In genomic region chr3:105473521-105474223, GRCh38 we compare ENCODE assay signal across 9 cellular contexts.
DNase-seq lines count a peak whose midpoint lies in the region; ATAC-seq, FAIRE-seq and TF ChIP-seq lines count a peak whose summit lies in the region.
"Had no signal": no experiment of that assay in that cellular context is flagged by ENCODE, and none has a peak within 500 bp of the region (broad histone marks: within the 10 kb centered on the region; RNA-seq: fewer than 3 reads in every experiment).

No MANE protein-coding gene starts in this region.

- H3K27me3 ChIP-seq in H9 (ENCODE audit: insufficient read depth, low read length), result no peaks in the 10 kb centered on the region
- no peaks in the 10 kb centered on the region for H3K27me3 ChIP-seq in RWPE2 (ENCODE audit: insufficient read depth, poor library complexity, severe bottlenecking)
- H3K27me3 ChIP-seq in lung (ENCODE audit: control insufficient read depth, insufficient read depth), result no peaks in the 10 kb centered on the region
- no peaks in the 10 kb centered on the region for H3K27me3 ChIP-seq in adrenal gland

- ATAC-seq in RWPE2 (ENCODE audit: low read depth) (peak; percentile 79), lung (ENCODE audit: insufficient read depth, low FRiP score) (peak; percentile 62)

- no peak overlapping the region for H3K4ac ChIP-seq in H9 (ENCODE audit: low read depth, low read length)

- no peak overlapping the region for H4K5ac ChIP-seq in H9 (ENCODE audit: insufficient read length, low read depth, low read length)

- no peak overlapping the region for H4K91ac ChIP-seq in H9 (ENCODE audit: insufficient read length, low read depth, low read length)

- peak overlapping the region in 2 of 3 experiments; percentile 3 to 9; a peak in 3 of 7 replicates for H3K27ac Mint-ChIP-seq in H9

- H3K56ac ChIP-seq in H9 (ENCODE audit: insufficient read length, low read depth, low read length), result no peak overlapping the region

- H3T11ph ChIP-seq in H9 (ENCODE audit: low read length), result no peak overlapping the region

- H3K4me2 ChIP-seq in H9 (ENCODE audit: insufficient read depth, insufficient read length, low read length), result no peak overlapping the region

- no peak overlapping the region for H2AK5ac ChIP-seq in H9 (ENCODE audit: insufficient read length, low read length)

- H3K14ac ChIP-seq in H9 (ENCODE audit: insufficient read depth, low read length), result no peak overlapping the region

- no peaks in the 10 kb centered on the region for H4K20me1 ChIP-seq in H9 (ENCODE audit: control insufficient read depth, insufficient read depth, insufficient read length)

- no peak overlapping the region for H2BK120ac ChIP-seq in H9 (ENCODE audit: low read depth, low read length, poor library complexity, severe bottlenecking)

- DNase-seq in GM12892 (ENCODE audit: insufficient read length), result no peak
- DNase-seq in H9, result no peak
- DNase-seq in RWPE2 (ENCODE audit: low spot score), result no peak
- no peak for DNase-seq in lung (ENCODE audit: low spot score)
- DNase-seq in NCI-H524 treated with DMSO at 0.1 percent for 48 hours (lab: John Stamatoyannopoulos, UW), result no peak
- DNase-seq in HK-2 (ENCODE audit: unreplicated experiment), result no peak
- no peak for DNase-seq in ecto neural progenitor cell (ENCODE audit: low spot score)
- no peak for DNase-seq in adrenal gland

- H3K4me3 ChIP-seq in RWPE2 (ENCODE audit: severe bottlenecking) (no peak overlapping the region), lung (no peak overlapping the region), adrenal gland (no peak overlapping the region)

- no peak overlapping the region for H2BK5ac ChIP-seq in H9 (ENCODE audit: insufficient read length, low read length)

- H4K8ac ChIP-seq in H9 (replicated peaks; ENCODE audit: insufficient read length, low read depth, low read length), result no peak overlapping the region

- no peak overlapping the region for H3K9ac ChIP-seq in H9 (ENCODE audit: extremely low read depth, insufficient read length, low read length)

- no peaks in the 10 kb centered on the region for H3K9me3 ChIP-seq in H9 (ENCODE audit: control insufficient read depth, low read depth, low read length)
- H3K9me3 ChIP-seq in RWPE2 (ENCODE audit: severe bottlenecking), result no peaks in the 10 kb centered on the region
- H3K9me3 ChIP-seq in lung (ENCODE audit: control insufficient read depth in 2 of 2, insufficient read depth in 1 of 2, low read length in 1 of 2), result peaks cover 0 to 5% of the 10 kb centered on the region in 2 donors
- peaks cover 0 to 8% (median 0%) of the 10 kb centered on the region in 3 donors for H3K9me3 ChIP-seq in adrenal gland (replicated peaks in 1 of 3)

- H3K4me3 Mint-ChIP-seq in H9, result no peak overlapping the region
- H3K4me3 Mint-ChIP-seq: central memory CD8-positive, alpha-beta T cell had no signal

- H2AFZ ChIP-seq in H9 (ENCODE audit: low read length), result no peak overlapping the region

- no peak overlapping the region for H2BK15ac ChIP-seq in H9 (ENCODE audit: low read depth, low read length)

- no peaks in the 10 kb centered on the region for H3K79me2 ChIP-seq in H9 (ENCODE audit: insufficient read depth, low read length)

- H3K27ac ChIP-seq in H9 (ENCODE audit: insufficient read length, low read depth, low read length), result no peak overlapping the region
- H3K27ac ChIP-seq in RWPE2 (ENCODE audit: poor library complexity, severe bottlenecking), result no peak overlapping the region
- H3K27ac ChIP-seq in lung (ENCODE audit: low read depth in 1 of 2, low read length in 1 of 2), result no peak overlapping the region
- no peak overlapping the region for H3K27ac ChIP-seq in adrenal gland

- peaks cover 12 to 19% of the 10 kb centered on the region in 2 experiments for H3K9me3 Mint-ChIP-seq in H9

- H3K36me3 Mint-ChIP-seq in H9 (ENCODE audit: insufficient read depth in 1 of 3, low read depth in 3 of 3), result peaks cover 4 to 28% (median 8%) of the 10 kb centered on the region in 3 experiments

- H2BK12ac ChIP-seq in H9 (ENCODE audit: insufficient read length, low read depth, low read length), result no peak overlapping the region

- H3K23ac ChIP-seq in H9 (ENCODE audit: insufficient read length, low read depth, low read length), result no peak overlapping the region

- H3K79me1 ChIP-seq in H9 (ENCODE audit: insufficient read depth, low read depth, low read length, poor library complexity, severe bottlenecking), result no peaks in the 10 kb centered on the region

- H3K4me1 Mint-ChIP-seq in H9, result peaks cover 26 to 34% of the 10 kb centered on the region in 2 experiments
- H3K4me1 Mint-ChIP-seq: central memory CD8-positive, alpha-beta T cell had no signal

- H3K36me3 ChIP-seq in RWPE2 (ENCODE audit: low read depth) (no peaks in the 10 kb centered on the region), lung (ENCODE audit: control insufficient read depth in 2 of 2, insufficient read depth in 2 of 2, low read length in 2 of 2) (no peaks in the 10 kb centered on the region), adrenal gland (replicated peaks in 1 of 2) (no peaks in the 10 kb centered on the region)

- no peak overlapping the region for H3K18ac ChIP-seq in H9 (ENCODE audit: insufficient read length, low read depth, low read length)

- intact Hi-C loops in adrenal gland (cut with DNase I), result no loop called here

- no peaks in the 10 kb centered on the region for H3K4me1 ChIP-seq in H9 (ENCODE audit: insufficient read depth, low read length)
- H3K4me1 ChIP-seq in RWPE2 (ENCODE audit: insufficient read depth, poor library complexity, severe bottlenecking), result no peaks in the 10 kb centered on the region
- no peaks in the 10 kb centered on the region for H3K4me1 ChIP-seq in lung (ENCODE audit: control insufficient read depth in 2 of 2, insufficient read depth in 2 of 2, low read length in 2 of 2)
- H3K4me1 ChIP-seq in adrenal gland (replicated peaks in 1 of 2), result no peaks in the 10 kb centered on the region

- no peak for TF ChIP-seq CTCF in H9 (conservative IDR thresholded peaks at IDR 0.05)
- TF ChIP-seq CTCF in RWPE2 (IDR thresholded peaks at IDR 0.05; ENCODE audit: poor library complexity, severe bottlenecking), result no peak
- TF ChIP-seq CTCF in lung (IDR thresholded peaks at IDR 0.05; ENCODE audit: control extremely low read depth, extremely low read depth), result no peak
- TF ChIP-seq CTCF in adrenal gland (IDR thresholded peaks at IDR 0.05), result no peak

- H3K23me2 ChIP-seq in H9 (ENCODE audit: insufficient read length, low read depth, low read length, poor library complexity, severe bottlenecking), result no peaks in the 10 kb centered on the region

- FAIRE-seq in GM12892 (lab: Jason Lieb, UNC), result peak; percentile 65

- H2BK20ac ChIP-seq in H9 (ENCODE audit: low read depth, low read length, poor library complexity, severe bottlenecking), result no peak overlapping the region

- no peaks in the 10 kb centered on the region for H3K27me3 Mint-ChIP-seq in H9 (ENCODE audit: low read depth)
- H3K27me3 Mint-ChIP-seq: central memory CD8-positive, alpha-beta T cell had no signal

- TF ChIP-seq POLR2A in GM12892 (IDR thresholded peaks at IDR 0.05; ENCODE audit: low read depth, low read length), result no peak
- no peak for TF ChIP-seq POLR2A in adrenal gland (IDR thresholded peaks at IDR 0.05)
